ENCODE assay signal across 14 cellular contexts in the genomic region with DNA sequence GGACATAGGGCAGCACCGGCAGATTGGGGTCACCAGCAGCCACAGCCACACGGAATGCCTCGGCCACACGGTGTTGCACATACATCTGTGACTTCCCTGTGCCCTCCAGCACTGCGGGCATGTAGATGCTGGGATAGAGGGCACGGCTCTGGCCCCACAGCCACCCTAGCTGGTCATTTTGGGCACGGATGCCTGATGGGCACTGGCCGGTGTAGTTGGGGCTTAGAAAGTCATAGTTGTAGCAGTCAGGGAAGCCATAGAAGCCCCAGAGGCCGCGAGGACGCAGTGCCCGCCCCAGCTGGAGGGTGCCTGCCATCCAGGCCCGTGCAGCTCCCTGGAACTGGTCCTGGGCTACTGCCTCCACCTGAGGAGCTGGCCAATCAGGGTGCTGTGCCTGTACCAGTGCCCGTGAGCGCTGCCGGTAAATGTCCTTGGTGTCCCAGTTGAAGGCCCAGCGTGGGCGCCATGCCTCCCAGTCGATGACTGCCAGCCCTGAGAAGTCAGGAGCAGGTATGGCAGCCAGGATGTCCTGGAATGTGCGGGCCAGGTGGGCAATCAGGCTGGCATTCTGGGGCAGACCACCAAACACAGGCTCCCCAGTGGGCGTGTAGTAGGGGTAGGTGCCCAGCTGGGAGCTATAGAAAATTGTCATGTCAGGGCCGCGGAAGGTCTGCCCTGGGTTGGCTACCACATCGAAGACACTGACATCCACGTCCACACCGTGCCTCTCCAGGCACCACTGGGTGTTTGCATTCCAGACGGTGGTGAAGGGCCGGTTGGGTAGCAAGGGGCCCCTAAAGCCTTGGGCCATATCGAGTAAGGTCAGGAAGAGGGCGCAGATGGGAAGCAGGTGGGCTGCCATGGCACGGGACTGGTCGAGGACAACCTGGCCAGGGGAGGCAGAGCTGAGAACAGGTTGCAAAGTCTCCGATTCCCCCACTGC. TPM values are rescaled to one million over a fixed set of nuclear protein-coding genes. Genes with fewer than 3 reads are reported as not detected.
A peak's percentile ranks its signal among the peaks of the same experiment; 100 is the strongest.
DNase-seq lines count a peak whose midpoint lies in the region; ATAC-seq, FAIRE-seq and TF ChIP-seq lines count a peak whose summit lies in the region.
"Had no signal": no experiment of that assay in that cellular context is flagged by ENCODE, and none has a peak within 500 bp of the region (broad histone marks: within the 10 kb centered on the region; RNA-seq: fewer than 3 reads in every experiment).

No MANE protein-coding gene starts in this region.

- H3K27me3 ChIP-seq in breast epithelium: no peaks in the 10 kb centered on the region
- H3K27me3 ChIP-seq in gastroesophageal sphincter: no peaks in the 10 kb centered on the region
- no peaks in the 10 kb centered on the region for H3K27me3 ChIP-seq in upper lobe of left lung

- no peak overlapping the region for H3K4me3 Mint-ChIP-seq in MCF 10A (ENCODE audit: unreplicated experiment)
- H3K4me3 Mint-ChIP-seq in nephron: peak overlapping the region in 1 of 3 experiments; percentile 9
- H3K4me3 Mint-ChIP-seq: activated CD4-positive, alpha-beta memory T cell treated with anti-CD3 and anti-CD28 coated beads for 36 hours; T-helper 1 cell treated with Interleukin-12 subunit alpha and Interleukin-12 subunit beta and Interleukin-4 antibody, amounts not matched to agents 30 μg/mL and 1 μg/mL, for 36 hours had no signal

- peaks cover 5 to 11% of the 10 kb centered on the region in 2 donors for H3K4me1 ChIP-seq in breast epithelium
- H3K4me1 ChIP-seq in gastroesophageal sphincter: peaks cover 0 to 53% (median 26%) of the 10 kb centered on the region in 3 donors
- H3K4me1 ChIP-seq in upper lobe of left lung: peaks cover 41 to 55% (median 52%) of the 10 kb centered on the region in 4 donors

- H3K36me3 Mint-ChIP-seq in MCF 10A (ENCODE audit: insufficient read depth, unreplicated experiment) (no peaks in the 10 kb centered on the region), nephron (ENCODE audit: low read depth) (peaks cover 7% of the 10 kb centered on the region)
- H3K36me3 Mint-ChIP-seq: activated CD4-positive, alpha-beta memory T cell treated with anti-CD3 and anti-CD28 coated beads for 36 hours had no signal

- intact Hi-C loops in breast epithelium (cut with DNase I; ENCODE audit: low total_unique reads): no loop called here
- intact Hi-C loops in MCF 10A (cut with micrococcal nuclease): no loop called here

- no peak for DNase-seq in breast epithelium (ENCODE audit: low spot score in 2 of 2)
- DNase-seq in MCF 10A (ENCODE audit: unreplicated experiment): no peak
- peak in 1 of 2 donors; percentile 79 for DNase-seq in upper lobe of left lung
- DNase-seq in LoVo (ENCODE audit: low spot score): no peak
- no peak for DNase-seq in NCI-H2171 (lab: John Stamatoyannopoulos, UW)
- DNase-seq in urothelium cell line (ENCODE audit: low spot score): no peak
- DNase-seq: activated CD4-positive, alpha-beta memory T cell treated with anti-CD3 and anti-CD28 coated beads for 36 hours; activated naive CD4-positive, alpha-beta T cell treated with Interleukin-2 at 50 U/mL for 16 hours; NCI-H226; PC-3 had no signal

- no peak for FAIRE-seq in urothelium cell line (lab: Jason Lieb, UNC)

- H3K9me3 ChIP-seq in breast epithelium (no peaks in the 10 kb centered on the region), gastroesophageal sphincter (no peaks in the 10 kb centered on the region), upper lobe of left lung (no peaks in the 10 kb centered on the region)
- H3K9me3 ChIP-seq: thoracic aorta had no signal

- ATAC-seq in gastroesophageal sphincter (no peak), upper lobe of left lung (ENCODE audit: low FRiP score in 2 of 2) (no peak)
- ATAC-seq: PC-3 had no signal

- H3K27me3 Mint-ChIP-seq in MCF 10A (ENCODE audit: insufficient read depth, unreplicated experiment) (no peaks in the 10 kb centered on the region), nephron (ENCODE audit: low read depth) (no peaks in the 10 kb centered on the region)
- H3K27me3 Mint-ChIP-seq: activated CD4-positive, alpha-beta memory T cell treated with anti-CD3 and anti-CD28 coated beads for 36 hours had no signal

- H3K27ac Mint-ChIP-seq in MCF 10A (ENCODE audit: low read depth, unreplicated experiment): no peak overlapping the region
- peak overlapping the region in 2 of 3 experiments; percentile 79 to 86 for H3K27ac Mint-ChIP-seq in nephron
- H3K27ac Mint-ChIP-seq: activated CD4-positive, alpha-beta memory T cell treated with anti-CD3 and anti-CD28 coated beads for 36 hours; T-helper 1 cell treated with Interleukin-12 subunit alpha and Interleukin-12 subunit beta and Interleukin-4 antibody, amounts not matched to agents 30 μg/mL and 1 μg/mL, for 36 hours had no signal

- H3K27ac ChIP-seq in breast epithelium (peak overlapping the region; percentile 67 to 88), gastroesophageal sphincter (peak overlapping the region in 3 of 4 donors; percentile 69 to 92 (median 82)), upper lobe of left lung (peak overlapping the region; percentile 70 to 93 (median 92))
- H3K27ac ChIP-seq: thoracic aorta had no signal

- no peak for TF ChIP-seq POLR2A in breast epithelium (IDR thresholded peaks at IDR 0.05)
- TF ChIP-seq POLR2A in gastroesophageal sphincter (IDR thresholded peaks at IDR 0.05): no peak
- no peak for TF ChIP-seq POLR2A in upper lobe of left lung (IDR thresholded peaks at IDR 0.05)

- peak overlapping the region; percentile 12 to 56 (median 24) for H3K4me3 ChIP-seq in breast epithelium
- peak overlapping the region in 1 of 2 donors; percentile 36 for H3K4me3 ChIP-seq in gastroesophageal sphincter
- peak overlapping the region; percentile 28 to 86 (median 45) for H3K4me3 ChIP-seq in upper lobe of left lung
- H3K4me3 ChIP-seq: thoracic aorta had no signal

- H3K4me1 Mint-ChIP-seq in MCF 10A (ENCODE audit: insufficient read depth, unreplicated experiment) (peaks cover 7% of the 10 kb centered on the region), nephron (peaks cover 16% of the 10 kb centered on the region)

- no peak for TF ChIP-seq EP300 in gastroesophageal sphincter (IDR thresholded peaks at IDR 0.05)
- TF ChIP-seq EP300 in upper lobe of left lung (IDR thresholded peaks at IDR 0.05): no peak

- H3K36me3 ChIP-seq in breast epithelium: no peaks in the 10 kb centered on the region
- peaks cover 0 to 2% of the 10 kb centered on the region in 2 donors for H3K36me3 ChIP-seq in gastroesophageal sphincter
- peaks cover 0 to 16% (median 0%) of the 10 kb centered on the region in 4 donors for H3K36me3 ChIP-seq in upper lobe of left lung
- H3K36me3 ChIP-seq: thoracic aorta had no signal

- H3K9me3 Mint-ChIP-seq in MCF 10A (ENCODE audit: unreplicated experiment) (no peaks in the 10 kb centered on the region), nephron (no peaks in the 10 kb centered on the region)
- H3K9me3 Mint-ChIP-seq: activated CD4-positive, alpha-beta memory T cell treated with anti-CD3 and anti-CD28 coated beads for 36 hours; T-helper 1 cell treated with Interleukin-12 subunit alpha and Interleukin-12 subunit beta and Interleukin-4 antibody, amounts not matched to agents 30 μg/mL and 1 μg/mL, for 36 hours had no signal

- POLR2A ChIA-PET in MCF 10A (lab: Yijun Ruan, JAX): interaction anchor here (0.7 to 1.4 kb wide), 2 partner anchors 22 to 34 kb away, joined by 3 read pairs; no protein-coding TSS in a partner anchor

- CTCF ChIA-PET in MCF 10A (lab: Yijun Ruan, JAX): interaction anchor here (0.5 to 1.9 kb wide), 4 partner anchors 19 to 110 kb away, joined by 3 to 12 read pairs (median 4); a partner anchor contains a TSS

- no peak for TF ChIP-seq CTCF in breast epithelium (IDR thresholded peaks at IDR 0.05)
- TF ChIP-seq CTCF in MCF 10A (IDR thresholded peaks at IDR 0.05; ENCODE audit: unreplicated experiment): no peak
- TF ChIP-seq CTCF in gastroesophageal sphincter (IDR thresholded peaks at IDR 0.05): no peak
- TF ChIP-seq CTCF in nephron (IDR thresholded peaks at IDR 0.05; ENCODE audit: unreplicated experiment in 3 of 3): no peak
- no peak for TF ChIP-seq CTCF in upper lobe of left lung (IDR thresholded peaks at IDR 0.05)

- 91% methylated on average over 6 of the region's 33 CpGs; no CpG with 5 or more reads in 1 of the 2 donors for WGBS in gastroesophageal sphincter (ENCODE audit: low coverage in 1 of 2), 2 donors
- WGBS in upper lobe of left lung, 2 donors: 69 to 82% methylated on average over 21 to 33 of the region's 33 CpGs

- BruUV-seq in MCF 10A (replicated peaks; lab: Mats Ljungman, UMichigan): no TSS peak

RNA-seq across cellular contexts. Expression of a gene that starts 1.0 kb away (rescaled TPM):
- total RNA-seq in breast epithelium (10 to 100 TPM in 1 of 3 donors, 1 to 10 TPM in 2; 3.5 to 16.1 (median 4.8) TPM), MCF 10A (2022) (0.42 and 0.70 TPM in 2 replicates), gastroesophageal sphincter (10 to 100 TPM in 2 of 4 donors, 1 to 10 TPM in 2; 4.8 to 12.3 (median 7.9) TPM), upper lobe of left lung (10 to 100 TPM; 22.0 to 99.1 (median 63.0) TPM)

RNA-seq across cellular contexts. Expression of a gene that starts 3.2 kb away (rescaled TPM):
- total RNA-seq in breast epithelium (1 to 10 TPM; 2.3 to 6.4 (median 2.7) TPM), MCF 10A (2022) (2.3 and 4.7 TPM in 2 replicates), gastroesophageal sphincter (1 to 10 TPM; 2.4 to 8.8 (median 4.0) TPM), upper lobe of left lung (1 to 10 TPM in 5 of 6 donors, under 1 TPM in 1; 0.33 to 5.7 (median 3.1) TPM)

RNA-seq across cellular contexts. Expression of a gene that starts 3.2 kb away (rescaled TPM):
- 1 to 10 TPM; 6.0 to 8.8 (median 8.5) TPM for total RNA-seq in breast epithelium
- total RNA-seq in MCF 10A (2022): 11.4 and 12.4 TPM in 2 replicates
- 10 to 100 TPM in 1 of 4 donors, 1 to 10 TPM in 3; 4.2 to 12.3 (median 7.9) TPM for total RNA-seq in gastroesophageal sphincter
- 10 to 100 TPM; 12.1 to 34.5 (median 15.1) TPM for total RNA-seq in upper lobe of left lung

RNA-seq across cellular contexts. Expression of a gene that starts 10.1 kb away (rescaled TPM):
- total RNA-seq in breast epithelium: 10 to 100 TPM; 50.4 to 82.3 (median 72.7) TPM
- 135 and 182 TPM in 2 replicates for total RNA-seq in MCF 10A (2022)
- 10 to 100 TPM; 37.3 to 85.4 (median 64.9) TPM for total RNA-seq in gastroesophageal sphincter
- 100 to 1,000 TPM in 2 of 6 donors, 10 to 100 TPM in 4; 45.4 to 126 (median 77.5) TPM for total RNA-seq in upper lobe of left lung

RNA-seq across cellular contexts. Expression of a gene that starts 20.2 kb away (rescaled TPM):
- total RNA-seq in breast epithelium (100 to 1,000 TPM in 1 of 3 donors, 10 to 100 TPM in 2; 66.0 to 215 (median 96.0) TPM), MCF 10A (2022) (11.6 and 12.6 TPM in 2 replicates), gastroesophageal sphincter (10 to 100 TPM; 37.2 to 87.0 (median 74.8) TPM), upper lobe of left lung (100 to 1,000 TPM; 120 to 389 (median 226) TPM)
